ENCODE assay signal across 11 cellular contexts in the genomic region with DNA sequence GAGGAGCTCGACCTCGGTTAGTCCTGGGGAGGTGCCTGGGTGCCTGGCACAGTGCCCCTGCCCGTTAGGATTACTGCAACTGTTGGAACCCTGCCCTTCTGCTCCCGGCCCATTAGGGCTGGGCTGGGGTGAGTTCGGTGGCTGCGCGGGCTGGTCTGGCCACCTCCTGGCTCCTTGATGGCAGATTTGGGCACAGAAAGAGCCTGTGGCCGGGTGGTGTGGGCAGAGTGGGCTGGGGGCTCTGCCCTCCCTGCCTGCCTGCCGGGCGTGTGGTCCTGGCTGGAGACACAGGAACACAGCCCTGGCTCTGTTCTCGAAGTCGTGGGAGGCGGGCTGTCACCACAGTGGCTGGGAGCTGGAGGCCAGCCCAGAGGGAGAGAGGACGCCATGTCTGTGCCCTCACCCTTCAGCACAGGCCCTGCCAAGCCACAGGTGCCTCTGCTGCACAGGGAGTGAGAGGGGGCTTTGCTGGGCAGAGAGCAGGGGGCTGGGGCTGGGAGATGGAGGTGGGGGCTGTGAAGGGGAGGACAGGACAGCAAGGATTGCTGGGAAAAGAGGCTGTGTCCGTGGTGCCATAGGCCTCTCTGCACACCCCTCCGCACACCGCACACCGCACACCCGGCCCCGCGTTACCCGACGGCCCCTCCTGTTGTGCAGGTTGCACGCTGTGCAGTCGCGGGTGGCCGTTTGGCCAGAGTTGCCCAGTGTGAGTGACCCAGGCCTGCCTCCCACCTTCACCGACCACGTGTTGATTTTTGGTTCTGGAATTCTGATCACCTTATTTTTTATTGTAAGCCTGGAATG.
A peak's percentile ranks its signal among the peaks of the same experiment; 100 is the strongest.
DNase-seq lines count a peak whose midpoint lies in the region; FAIRE-seq and TF ChIP-seq lines count a peak whose summit lies in the region.
"Had no signal": no experiment of that assay in that cellular context is flagged by ENCODE, and none has a peak within 500 bp of the region (broad histone marks: within the 10 kb centered on the region; RNA-seq: fewer than 3 reads in every experiment).

No MANE protein-coding gene starts in this region.

- TF ChIP-seq POLR2A in esophagus muscularis mucosa (IDR thresholded peaks at IDR 0.05; ENCODE audit: low read depth) = no peak
- TF ChIP-seq POLR2A in thyroid gland (IDR thresholded peaks at IDR 0.05) = peak in 1 of 2 donors; percentile 8

- H3K27ac ChIP-seq in RWPE1 = peak overlapping the region; percentile 75
- H3K27ac ChIP-seq in esophagus muscularis mucosa (replicated peaks in 1 of 4) = peak overlapping the region; percentile 58 to 73 (median 67)
- H3K27ac ChIP-seq in muscle layer of colon (ENCODE audit: low read depth, low read length) = peak overlapping the region; percentile 66
- peak overlapping the region; percentile 65 to 82 (median 81) for H3K27ac ChIP-seq in thyroid gland

- no peak for TF ChIP-seq EP300 in esophagus muscularis mucosa (IDR thresholded peaks at IDR 0.05)

- H3K4me1 Mint-ChIP-seq in endothelial cell (ENCODE audit: unreplicated experiment) = peaks cover 3% of the 10 kb centered on the region
- H3K4me1 Mint-ChIP-seq: naive B cell had no signal

- intact Hi-C loops in esophagus muscularis mucosa (cut with DNase I) = no loop called here
- intact Hi-C loops in thyroid gland (cut with DNase I) = no loop called here

- no peak overlapping the region for H3K27ac Mint-ChIP-seq in endothelial cell (ENCODE audit: unreplicated experiment)
- H3K27ac Mint-ChIP-seq: naive B cell had no signal

- H3K4me3 ChIP-seq in esophagus muscularis mucosa (no peak overlapping the region), muscle layer of colon (ENCODE audit: low read depth in 1 of 2, low read length in 2 of 2) (no peak overlapping the region), thyroid gland (replicated peaks in 1 of 3) (no peak overlapping the region)

- POLR2A ChIA-PET in RWPE1 (lab: Yijun Ruan, JAX; ENCODE audit: low non-redundant PET) = no interaction called here

- FAIRE-seq in urothelium cell line (lab: Jason Lieb, UNC) = no peak

- TF ChIP-seq CTCF in RWPE1 (conservative IDR thresholded peaks at IDR 0.05; ENCODE audit: low read depth) = no peak
- TF ChIP-seq CTCF in esophagus muscularis mucosa (IDR thresholded peaks at IDR 0.05) = no peak
- TF ChIP-seq CTCF in thyroid gland (IDR thresholded peaks at IDR 0.05) = no peak
- no peak for TF ChIP-seq CTCF in endothelial cell (IDR thresholded peaks at IDR 0.05; ENCODE audit: unreplicated experiment)

- CTCF ChIA-PET in RWPE1 (lab: Yijun Ruan, JAX) = interaction anchor here (0.6 to 1.4 kb wide), 3 partner anchors 8 to 188 kb away, joined by 3 to 4 read pairs (median 3); no protein-coding TSS in a partner anchor

- H3K9me3 ChIP-seq in esophagus muscularis mucosa = no peaks in the 10 kb centered on the region
- H3K9me3 ChIP-seq in muscle layer of colon (ENCODE audit: low read length) = no peaks in the 10 kb centered on the region
- H3K9me3 ChIP-seq in thyroid gland = no peaks in the 10 kb centered on the region

- peaks cover 6% of the 10 kb centered on the region for H3K36me3 Mint-ChIP-seq in endothelial cell (ENCODE audit: low read depth, unreplicated experiment)
- H3K36me3 Mint-ChIP-seq: naive B cell had no signal

- H3K4me3 Mint-ChIP-seq in endothelial cell (ENCODE audit: unreplicated experiment) = no peak overlapping the region

- WGBS in esophagus muscularis mucosa = 62% methylated on average over 24 of the region's 29 CpGs
- WGBS in thyroid gland, 2 donors = 63 to 68% methylated on average over 23 to 25 of the region's 29 CpGs

- DNase-seq in RWPE1 (ENCODE audit: low spot score) = no peak
- no peak for DNase-seq in esophagus muscularis mucosa (ENCODE audit: extremely low spot score)
- peak; percentile 87 to 88 for DNase-seq in thyroid gland
- no peak for DNase-seq in endothelial cell (ENCODE audit: low spot score)
- DNase-seq in activated CD4-positive, alpha-beta T cell treated with anti-CD3 and anti-CD28 coated beads, Interleukin-2, amount 50 U/mL, for 4 hours = no peak
- no peak for DNase-seq in urothelium cell line (ENCODE audit: low spot score)
- DNase-seq: naive B cell; NCI-H1930; stimulated activated CD8-positive, alpha-beta memory T cell treated with anti-CD3 and anti-CD28 coated beads, Interleukin-4, amount 100 ng/mL, for 48 hours; T-helper 2 cell had no signal

- peak overlapping the region; percentile 19 for H3K9ac ChIP-seq in muscle layer of colon (ENCODE audit: low read length)

- no peaks in the 10 kb centered on the region for H3K9me3 Mint-ChIP-seq in endothelial cell (ENCODE audit: unreplicated experiment)
- H3K9me3 Mint-ChIP-seq: naive B cell had no signal

- H3K4me1 ChIP-seq in esophagus muscularis mucosa (peaks cover 32 to 93% (median 86%) of the 10 kb centered on the region in 4 donors), muscle layer of colon (ENCODE audit: insufficient read depth, low read length) (peaks cover 78% of the 10 kb centered on the region), thyroid gland (peaks cover 22 to 54% of the 10 kb centered on the region in 2 donors)

- H3K36me3 ChIP-seq in esophagus muscularis mucosa (no peaks in the 10 kb centered on the region), muscle layer of colon (ENCODE audit: insufficient read depth, low read length) (no peaks in the 10 kb centered on the region), thyroid gland (no peaks in the 10 kb centered on the region)

- H3K27me3 ChIP-seq in esophagus muscularis mucosa = no peaks in the 10 kb centered on the region
- H3K27me3 ChIP-seq in muscle layer of colon (ENCODE audit: control insufficient read depth in 1 of 2, insufficient read depth in 2 of 2, low read length in 2 of 2) = no peaks in the 10 kb centered on the region
- H3K27me3 ChIP-seq in thyroid gland = no peaks in the 10 kb centered on the region

- peaks cover 9% of the 10 kb centered on the region for H3K27me3 Mint-ChIP-seq in endothelial cell (ENCODE audit: unreplicated experiment)

Comparison
In these comparisons a context has a peak if more than half of its experiments do, and no peak if none do; other contexts are left out.
1. DNase-seq: peak in thyroid gland (2 of 2); none in RWPE1 (single experiment), esophagus muscularis mucosa (single experiment), endothelial cell (single experiment), activated CD4-positive, alpha-beta T cell treated with anti-CD3 and anti-CD28 coated beads, Interleukin-2, amount 50 U/mL, for 4 hours (0 of 2) and urothelium cell line (single experiment).
2. Peak in every context shown above with its lines, with median percentiles within 50 percentile points of each other: H3K27ac ChIP-seq.